In the genomic region with DNA sequence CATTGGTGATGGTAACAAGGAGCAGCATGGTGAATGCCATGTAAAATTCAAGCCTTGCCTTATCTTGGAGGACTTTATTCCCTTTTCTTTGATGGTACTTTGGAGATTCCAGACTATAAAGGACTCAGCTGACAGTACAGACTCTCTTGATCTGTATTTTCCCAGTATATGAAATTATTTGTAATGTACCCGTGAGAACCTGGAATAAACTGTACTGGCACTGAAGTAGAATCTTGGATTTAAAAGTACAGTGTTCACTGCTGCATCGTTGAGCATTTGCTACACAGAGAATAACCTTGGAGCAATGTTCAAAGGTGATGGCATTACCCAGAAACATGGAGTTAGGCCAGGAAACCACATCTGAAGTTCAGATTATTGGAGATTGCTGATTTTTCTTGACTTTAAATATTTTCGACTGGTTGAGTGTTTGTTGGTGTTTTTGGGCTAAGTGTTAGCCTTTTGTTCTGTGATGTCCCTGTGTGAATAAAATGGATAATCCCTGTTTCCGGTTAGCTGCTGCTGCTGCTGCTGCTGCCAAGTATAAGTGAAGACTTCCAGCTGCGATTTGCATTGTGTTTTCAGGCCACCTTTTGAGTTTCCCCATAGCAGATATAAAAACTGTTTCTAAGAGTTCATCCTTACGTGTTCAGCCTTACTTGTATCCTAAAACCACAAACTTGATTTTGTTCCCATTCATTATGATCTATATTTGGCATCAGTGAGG, we compare ENCODE assay signal across 1 cellular context.
TF ChIP-seq lines count a peak whose summit lies in the region.

No MANE protein-coding gene starts in this region.

TF ChIP-seq in IMR-90, 13 proteins besides CTCF, POLR2A, EP300 and RAD21 (continued from another document):
- TF ChIP-seq RFX5 (IDR thresholded peaks at IDR 0.05; ENCODE audit: low read depth, low read length) = no peak
- TF ChIP-seq, protein P1, sequence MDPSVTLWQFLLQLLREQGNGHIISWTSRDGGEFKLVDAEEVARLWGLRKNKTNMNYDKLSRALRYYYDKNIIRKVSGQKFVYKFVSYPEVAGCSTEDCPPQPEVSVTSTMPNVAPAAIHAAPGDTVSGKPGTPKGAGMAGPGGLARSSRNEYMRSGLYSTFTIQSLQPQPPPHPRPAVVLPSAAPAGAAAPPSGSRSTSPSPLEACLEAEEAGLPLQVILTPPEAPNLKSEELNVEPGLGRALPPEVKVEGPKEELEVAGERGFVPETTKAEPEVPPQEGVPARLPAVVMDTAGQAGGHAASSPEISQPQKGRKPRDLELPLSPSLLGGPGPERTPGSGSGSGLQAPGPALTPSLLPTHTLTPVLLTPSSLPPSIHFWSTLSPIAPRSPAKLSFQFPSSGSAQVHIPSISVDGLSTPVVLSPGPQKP (IDR thresholded peaks at IDR 0.05; ENCODE audit: borderline replicate concordance, low read depth, low read length) = no peak
- TF ChIP-seq MXI1 (IDR thresholded peaks at IDR 0.05; ENCODE audit: borderline replicate concordance, low read depth, low read length) = no peak
- no peak for TF ChIP-seq BHLHE40 (IDR thresholded peaks at IDR 0.05; ENCODE audit: low read depth, low read length)
TF ChIP-seq in IMR-90: peak in this region for 0.
